22 cellular contexts compared by ENCODE assay signal in genomic region chr19:41442473-41443360, GRCh38. TPM values are rescaled to one million over a fixed set of nuclear protein-coding genes. Genes with fewer than 3 reads are reported as not detected.
A peak's percentile ranks its signal among the peaks of the same experiment; 100 is the strongest.
DNase-seq lines count a peak whose midpoint lies in the region; ATAC-seq and TF ChIP-seq lines count a peak whose summit lies in the region.
"Had no signal": no experiment of that assay in that cellular context is flagged by ENCODE, and none has a peak within 500 bp of the region (broad histone marks: within the 10 kb centered on the region; RNA-seq: fewer than 3 reads in every experiment).

A gene with protein sequence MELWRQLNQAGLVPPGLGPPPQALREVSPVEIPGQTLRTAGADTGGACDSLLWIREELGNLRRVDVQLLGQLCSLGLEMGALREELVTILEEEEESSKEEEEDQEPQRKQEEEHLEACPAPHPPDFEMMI (plus strand): TSS chr19:41443156. CDS start chr19:41443170, 14 bp downstream.

- H3K27me3 Mint-ChIP-seq in glutamatergic neuron (ENCODE audit: unreplicated experiment) = peaks cover 8% of the 10 kb centered on the region

- peaks cover 1% of the 10 kb centered on the region for H3K36me3 Mint-ChIP-seq in glutamatergic neuron (ENCODE audit: unreplicated experiment)

- no peaks in the 10 kb centered on the region for H4K20me1 ChIP-seq in Karpas-422 (ENCODE audit: insufficient read depth, low read depth, low read length)

- intact Hi-C loops in spleen (cut with DNase I; ENCODE audit: low total_unique reads) = no loop called here

- peak; percentile 48 for DNase-seq in activated effector memory CD4-positive, alpha-beta T cell treated with anti-CD3 and anti-CD28 coated beads, Interleukin-2, amount 50 U/mL, for 16 hours
- DNase-seq in activated effector memory CD4-positive, alpha-beta T cell treated with Interleukin-2 at 50 U/mL for 16 hours = no peak
- DNase-seq in Karpas-422 = no peak
- DNase-seq in glutamatergic neuron = no peak
- DNase-seq in spleen = peak; percentile 63
- DNase-seq in NCI-H774 (lab: John Stamatoyannopoulos, UW) = no peak
- DNase-seq in activated gamma-delta T cell (lab: John Stamatoyannopoulos, UW) = no peak
- DNase-seq: COR-L47; effector CD4-positive, alpha-beta T cell; EL; kidney glomerular epithelial cell; midbrain; NCI-H1436; SHP77 treated with DMSO at 0.1 percent for 48 hours; substantia nigra had no signal

- TF ChIP-seq CTCF in glutamatergic neuron (IDR thresholded peaks at IDR 0.05; ENCODE audit: partially characterized antibody, unreplicated experiment) (no peak), spleen (IDR thresholded peaks at IDR 0.05 in 8 of 11, conservative IDR thresholded peaks at IDR 0.05 in 3 of 11) (no peak), gastroesophageal sphincter (IDR thresholded peaks at IDR 0.05) (no peak)

- TF ChIP-seq EP300 in gastroesophageal sphincter (IDR thresholded peaks at IDR 0.05) = no peak

- peaks cover 27% of the 10 kb centered on the region for H3K4me1 ChIP-seq in Karpas-422 (ENCODE audit: low read length)
- peaks cover 5 to 29% (median 21%) of the 10 kb centered on the region in 6 donors for H3K4me1 ChIP-seq in spleen
- H3K4me1 ChIP-seq in gastroesophageal sphincter = peaks cover 0 to 20% (median 0%) of the 10 kb centered on the region in 3 donors

- 67 to 78% (median 76%) methylated on average over 7 of the region's 7 CpGs for WGBS in spleen, 5 donors
- WGBS in gastroesophageal sphincter (ENCODE audit: low coverage in 1 of 2), 2 donors = 75 to 83% methylated on average over 1 of the region's 7 CpGs

- H3K27me3 ChIP-seq in Karpas-422 (ENCODE audit: low read length) (no peaks in the 10 kb centered on the region), spleen (replicated peaks in 1 of 7) (peaks cover 0 to under 1% (median 0%) of the 10 kb centered on the region in 7 donors), gastroesophageal sphincter (peaks cover 52% of the 10 kb centered on the region)

- peaks cover 5% of the 10 kb centered on the region for H3K4me1 Mint-ChIP-seq in glutamatergic neuron (ENCODE audit: low read depth, unreplicated experiment)

- peak within 1 kb of the TSS; percentile 1 for H3K27ac Mint-ChIP-seq in glutamatergic neuron (ENCODE audit: unreplicated experiment)

- H3K9me3 Mint-ChIP-seq in glutamatergic neuron (ENCODE audit: unreplicated experiment) = no peaks in the 10 kb centered on the region

- H3K4me2 ChIP-seq in Karpas-422 (ENCODE audit: low read depth, low read length, poor library complexity, severe bottlenecking) = peak within 1 kb of the TSS; percentile 29

- TF ChIP-seq POLR2A in spleen (IDR thresholded peaks at IDR 0.05) = no peak
- TF ChIP-seq POLR2A in gastroesophageal sphincter (IDR thresholded peaks at IDR 0.05) = no peak

- H3K27ac ChIP-seq in Karpas-422 (ENCODE audit: low read length) (no peak within 1 kb of the TSS), spleen (no peak within 1 kb of the TSS), gastroesophageal sphincter (no peak within 1 kb of the TSS)
- H3K27ac ChIP-seq: cardiac muscle cell, heart left ventricle had no signal

- H3K4me3 ChIP-seq in Karpas-422 (ENCODE audit: low read length) (no peak within 1 kb of the TSS), spleen (no peak within 1 kb of the TSS), gastroesophageal sphincter (no peak within 1 kb of the TSS)
- H3K4me3 ChIP-seq: cardiac muscle cell, heart left ventricle had no signal

- H3K9ac ChIP-seq in Karpas-422 (ENCODE audit: low read length) = no peak within 1 kb of the TSS

- H3K4me3 Mint-ChIP-seq in glutamatergic neuron (ENCODE audit: unreplicated experiment) = peak within 1 kb of the TSS; percentile 52

- H3K9me2 ChIP-seq in Karpas-422 (replicated peaks; ENCODE audit: insufficient read depth, low read length) = no peaks in the 10 kb centered on the region

- no peak for ATAC-seq in gastroesophageal sphincter
- ATAC-seq: activated CD4-positive, CD25-positive, alpha-beta regulatory T cell treated with anti-CD3 and anti-CD28 coated beads, Interleukin-2, amount 50 U/mL, for 24 hours; HCT116; heart left ventricle had no signal

- no peaks in the 10 kb centered on the region for H3K9me3 ChIP-seq in Karpas-422 (ENCODE audit: low read length)
- H3K9me3 ChIP-seq in spleen = no peaks in the 10 kb centered on the region
- H3K9me3 ChIP-seq in gastroesophageal sphincter = no peaks in the 10 kb centered on the region
- H3K9me3 ChIP-seq: heart left ventricle had no signal

- peaks cover 17% of the 10 kb centered on the region for H3K79me2 ChIP-seq in Karpas-422 (ENCODE audit: low read length)

- H3K36me3 ChIP-seq in Karpas-422 (ENCODE audit: insufficient read depth, low read length) (no peaks in the 10 kb centered on the region), spleen (peaks cover 0 to 7% (median 5%) of the 10 kb centered on the region in 6 donors), gastroesophageal sphincter (peaks cover 0 to 6% of the 10 kb centered on the region in 2 donors)
- H3K36me3 ChIP-seq: cardiac muscle cell had no signal

- H2AFZ ChIP-seq in Karpas-422 (ENCODE audit: low read length) = no peak within 1 kb of the TSS

RNA-seq across cellular contexts. Expression of the gene that starts here (rescaled TPM):
- total RNA-seq in Karpas-422 (2014; rRNA removed; shearing (Covaris generic); ENCODE audit: low replicate concordance) = not detected in 2 replicates
- not detected for total RNA-seq in glutamatergic neuron (ENCODE audit: unreplicated experiment)
- total RNA-seq in spleen = under 1 TPM in 1 of 7 donors, not detected in 6; 0.65 TPM
- not detected for polyA plus RNA-seq in spleen
- total RNA-seq in gastroesophageal sphincter = not detected
- total RNA-seq: cardiac muscle cell; LHCN-M2; T-helper 2 cell treated with Interferon-gamma antibody and Interleukin-4, amounts not matched to agents 100 ng/mL and 5 ng/mL, for 36 hours had no signal
- polyA plus RNA-seq: cardiac muscle cell had no signal

Comparison
In these comparisons a context has a peak if more than half of its experiments do, and no peak if none do; other contexts are left out.
1. Peak in DNase-seq in spleen; RNA of the gene not detected or under 1 TPM.